ENCODE assay signal across 23 cellular contexts in genomic region chr7:47812460-47813136, GRCh38.
A peak's percentile ranks its signal among the peaks of the same experiment; 100 is the strongest.
DNase-seq lines count a peak whose midpoint lies in the region; ATAC-seq and TF ChIP-seq lines count a peak whose summit lies in the region.
"Had no signal": no experiment of that assay in that cellular context is flagged by ENCODE, and none has a peak within 500 bp of the region (broad histone marks: within the 10 kb centered on the region; RNA-seq: fewer than 3 reads in every experiment).

No MANE protein-coding gene starts in this region.

- no peaks in the 10 kb centered on the region for H3K79me1 ChIP-seq in IMR-90 (ENCODE audit: low read depth in 1 of 2, low read length in 2 of 2)

- no peaks in the 10 kb centered on the region for H4K20me1 ChIP-seq in IMR-90 (ENCODE audit: insufficient read depth, low read length)

- no peaks in the 10 kb centered on the region; the same call in 1 of the 2 replicates for H3K4me1 ChIP-seq in IMR-90 (ENCODE audit: control insufficient read depth, insufficient read depth, low read length)

- no peak for DNase-seq in IMR-90
- DNase-seq in NCI-H774 (lab: John Stamatoyannopoulos, UW), result peak; percentile 15
- peak; percentile 37 for DNase-seq in globus pallidus (ENCODE audit: low spot score)
- no peak for DNase-seq in sciatic nerve (ENCODE audit: low spot score)
- no peak for DNase-seq in Calu3
- DNase-seq in islet precursor cell, result no peak
- DNase-seq: activated T-cell treated with anti-CD3 and anti-CD28 coated beads for 4 hours; aorta; cortex of kidney; endodermal cell; naive thymus-derived CD4-positive, alpha-beta T cell; NCI-H1930; NCI-H2227 treated with DMSO at 0.1 percent for 48 hours; NCI-H82 had no signal

- TF ChIP-seq RAD21 in IMR-90 (IDR thresholded peaks at IDR 0.05; ENCODE audit: low read length), result no peak

- 89% methylated on average over 7 of the region's 16 CpGs; no CpG with 5 or more reads in 1 of the 2 experiments for WGBS in IMR-90 (ENCODE audit: extremely low coverage in 2 of 2, insufficient read length in 1 of 2), 2 experiments

- in situ Hi-C loops in IMR-90 (cut with MboI; ENCODE audit: low sequenced_read_pairs), result loop anchor here (10.0 kb wide), 2 partner anchors 228 to 548 kb away; partner anchors contain the start of gene TNS3

- no peak overlapping the region for H3K27ac Mint-ChIP-seq in Calu3 (ENCODE audit: unreplicated experiment)
- H3K27ac Mint-ChIP-seq: activated naive CD8-positive, alpha-beta T cell; endodermal cell; mesothelial cell of epicardium; naive thymus-derived CD4-positive, alpha-beta T cell; stimulated activated naive CD8-positive, alpha-beta T cell treated with anti-CD3 and anti-CD28 coated beads, Interleukin-15, Interleukin-2, amounts not matched to agents 100 ng/mL and 50 ng/mL, for 24 hours; T-helper 2 cell treated with Interferon-gamma antibody and Interleukin-4, amounts not matched to agents 5 μg/mL and 100 μg/mL, for 36 hours had no signal

- H4K8ac ChIP-seq in IMR-90 (ENCODE audit: low read depth in 2 of 2, low read length in 2 of 2), result no peak overlapping the region

- peak overlapping the region; percentile 27; the same call in 1 of the 2 replicates for H4K91ac ChIP-seq in IMR-90 (ENCODE audit: insufficient read depth, low read depth, low read length)

- no peak overlapping the region for H3K4me2 ChIP-seq in IMR-90 (ENCODE audit: low read depth, low read length)
- H3K4me2 ChIP-seq: hepatocyte had no signal

- H2BK20ac ChIP-seq in IMR-90 (ENCODE audit: low read depth, low read length), result no peak overlapping the region

- ATAC-seq in IMR-90 (ENCODE audit: low read depth) (no peak), sciatic nerve (peak; percentile 29), HG03175 (IDR thresholded peaks at IDR 0.05; ENCODE audit: unreplicated experiment) (no peak)
- ATAC-seq: esophagus mucosa; naive thymus-derived CD4-positive, alpha-beta T cell had no signal

- no peaks in the 10 kb centered on the region for H3K36me3 ChIP-seq in IMR-90 (ENCODE audit: control insufficient read depth, insufficient read depth, low read length)
- H3K36me3 ChIP-seq: cardiac muscle cell, tibial nerve had no signal

- BruUV-seq in IMR-90 (replicated peaks; lab: Mats Ljungman, UMichigan), result no TSS peak
- BruUV-seq in Calu3 (replicated peaks; lab: Mats Ljungman, UMichigan), result no TSS peak

- H3K4ac ChIP-seq in IMR-90 (ENCODE audit: low read depth, low read length), result peak overlapping the region; percentile 57; the same call in 1 of the 2 replicates

- H2AK5ac ChIP-seq in IMR-90 (ENCODE audit: low read depth, low read length), result peak overlapping the region; percentile 83

- intact Hi-C loops in IMR-90 (cut with micrococcal nuclease) (no loop called here), sciatic nerve (cut with DNase I) (no loop called here), Calu3 (cut with micrococcal nuclease; ENCODE audit: unreplicated experiment) (no loop called here)

- no peak overlapping the region for H3K23ac ChIP-seq in IMR-90 (ENCODE audit: low read depth, low read length)

- H3K14ac ChIP-seq in IMR-90 (replicated peaks; ENCODE audit: low read depth, low read length), result no peak overlapping the region

- no peaks in the 10 kb centered on the region for H3K9me3 Mint-ChIP-seq in Calu3 (ENCODE audit: low read depth, unreplicated experiment)
- H3K9me3 Mint-ChIP-seq: endodermal cell; mesothelial cell of epicardium; naive thymus-derived CD4-positive, alpha-beta T cell; stimulated activated naive CD8-positive, alpha-beta T cell treated with anti-CD3 and anti-CD28 coated beads, Interleukin-15, Interleukin-2, amounts not matched to agents 100 ng/mL and 50 ng/mL, for 24 hours; T-helper 2 cell treated with Interferon-gamma antibody and Interleukin-4, amounts not matched to agents 5 μg/mL and 100 μg/mL, for 36 hours had no signal

- H2AFZ ChIP-seq in IMR-90 (replicated peaks; ENCODE audit: low read length, poor library complexity), result peak overlapping the region; percentile 34
- H2AFZ ChIP-seq: hepatocyte had no signal

- H3K27me3 ChIP-seq in IMR-90 (ENCODE audit: control insufficient read depth, insufficient read depth, low read length), result no peaks in the 10 kb centered on the region; the same call in 1 of the 2 replicates
- H3K27me3 ChIP-seq: cardiac muscle cell, hepatocyte, tibial nerve had no signal

- no peak overlapping the region for H3K56ac ChIP-seq in IMR-90 (ENCODE audit: extremely low read depth, insufficient read depth, low read length)

- no peak overlapping the region for H3K9ac ChIP-seq in IMR-90 (ENCODE audit: low read depth, low read length)

- no peaks in the 10 kb centered on the region for H3K27me3 Mint-ChIP-seq in Calu3 (ENCODE audit: unreplicated experiment)
- H3K27me3 Mint-ChIP-seq: activated naive CD8-positive, alpha-beta T cell; stimulated activated naive CD8-positive, alpha-beta T cell treated with anti-CD3 and anti-CD28 coated beads, Interleukin-15, Interleukin-2, amounts not matched to agents 100 ng/mL and 50 ng/mL, for 24 hours had no signal

- no peak overlapping the region for H3K4me3 Mint-ChIP-seq in Calu3 (ENCODE audit: low read depth, unreplicated experiment)
- H3K4me3 Mint-ChIP-seq: activated naive CD8-positive, alpha-beta T cell; endodermal cell; mesothelial cell of epicardium; naive thymus-derived CD4-positive, alpha-beta T cell; stimulated activated naive CD8-positive, alpha-beta T cell treated with anti-CD3 and anti-CD28 coated beads, Interleukin-15, Interleukin-2, amounts not matched to agents 100 ng/mL and 50 ng/mL, for 24 hours; T-helper 2 cell treated with Interferon-gamma antibody and Interleukin-4, amounts not matched to agents 5 μg/mL and 100 μg/mL, for 36 hours had no signal

- dilution Hi-C loops in IMR-90 (cut with HindIII; ENCODE audit: low sequenced_read_pairs, unreplicated experiment), result no loop called here

- H3K9me1 ChIP-seq in IMR-90 (ENCODE audit: insufficient read depth, low read length), result peaks cover 9% of the 10 kb centered on the region; the same call in 1 of the 2 replicates

- H3K4me3 ChIP-seq in IMR-90 (ENCODE audit: insufficient read depth, low read depth, low read length), result no peak overlapping the region
- H3K4me3 ChIP-seq: cardiac muscle cell, hepatocyte, tibial nerve had no signal

- no peak overlapping the region for H3K27ac ChIP-seq in IMR-90 (ENCODE audit: insufficient read depth, low read length)
- H3K27ac ChIP-seq: cardiac muscle cell, hepatocyte, tibial nerve had no signal

- POLR2A ChIA-PET in IMR-90 (lab: Charles Lee; ENCODE audit: unreplicated experiment), result no interaction called here

- H2BK15ac ChIP-seq in IMR-90 (ENCODE audit: low read depth, low read length), result no peak overlapping the region

- H3K9me3 ChIP-seq in IMR-90 (ENCODE audit: control insufficient read depth, insufficient read depth, low read length), result no peaks in the 10 kb centered on the region
- H3K9me3 ChIP-seq: tibial nerve had no signal

- CTCF ChIA-PET in IMR-90 (lab: Yijun Ruan, JAX) (no interaction called here), Calu3 (lab: Charles Lee) (interaction anchor here (1.2 kb wide), 1 partner anchor 49 kb away, joined by 3 read pairs; no protein-coding TSS in a partner anchor)

- H3K18ac ChIP-seq in IMR-90 (ENCODE audit: low read depth, low read length), result no peak overlapping the region

- no peak overlapping the region for H4K5ac ChIP-seq in IMR-90 (ENCODE audit: low read depth, low read length)

- peaks cover 3% of the 10 kb centered on the region for H3K36me3 Mint-ChIP-seq in Calu3 (ENCODE audit: insufficient read depth, unreplicated experiment)
- H3K36me3 Mint-ChIP-seq: activated naive CD8-positive, alpha-beta T cell; mesothelial cell of epicardium had no signal

- TF ChIP-seq POLR2A in IMR-90 (IDR thresholded peaks at IDR 0.05; ENCODE audit: low read depth, low read length), result no peak

- TF ChIP-seq CTCF in IMR-90 (conservative IDR thresholded peaks at IDR 0.05; ENCODE audit: low read depth, low read length), result no peak
- TF ChIP-seq CTCF in Calu3 (IDR thresholded peaks at IDR 0.05; ENCODE audit: unreplicated experiment), result no peak

- no peak overlapping the region for H2BK5ac ChIP-seq in IMR-90 (ENCODE audit: low read depth, low read length, poor library complexity, severe bottlenecking)

- peak overlapping the region; percentile 46 for H2BK120ac ChIP-seq in IMR-90 (ENCODE audit: low read depth, low read length)

- H3K4me1 Mint-ChIP-seq in Calu3 (ENCODE audit: low read depth, unreplicated experiment), result peaks cover 15% of the 10 kb centered on the region

- H2AK9ac ChIP-seq in IMR-90 (replicated peaks; ENCODE audit: low read depth, low read length, poor library complexity), result peak overlapping the region; percentile 9

TF ChIP-seq in IMR-90, 13 proteins besides CTCF, POLR2A, EP300 and RAD21:
- TF ChIP-seq USF2 (IDR thresholded peaks at IDR 0.05; ENCODE audit: low read depth, low read length) (no peak), MXI1 (IDR thresholded peaks at IDR 0.05; ENCODE audit: borderline replicate concordance, low read depth, low read length) (no peak), MAZ (IDR thresholded peaks at IDR 0.05; ENCODE audit: borderline replicate concordance, low read depth, low read length) (no peak)

Comparison
In these comparisons a context has a peak if more than half of its experiments do, and no peak if none do; other contexts are left out.
1. DNase-seq: peak in NCI-H774 (single experiment) and globus pallidus (single experiment); none in IMR-90 (single experiment), sciatic nerve (single experiment), Calu3 (single experiment) and islet precursor cell (single experiment).